Comparison of ENCODE assay signal across 8 cellular contexts in genomic region chr9:134067904-134068741, GRCh38. TPM values are rescaled to one million over a fixed set of nuclear protein-coding genes. Genes with fewer than 3 reads are reported as not detected.
DNase-seq lines count a peak whose midpoint lies in the region; ATAC-seq and TF ChIP-seq lines count a peak whose summit lies in the region.

Gene BRD3 (minus strand): TSS chr9:134068026. CDS start chr9:134053477, 14,549 bp downstream.

- POLR2A ChIA-PET in RWPE1 (lab: Yijun Ruan, JAX; ENCODE audit: low non-redundant PET): no interaction called here

- H3K36me3 ChIP-seq in DOHH2 (ENCODE audit: control insufficient read depth, low read length) (peaks cover 7% of the 10 kb centered on the region), KOPT-K1 (ENCODE audit: insufficient read depth, low read length) (no peaks in the 10 kb centered on the region), neural cell (ENCODE audit: insufficient read depth, low read length) (no peaks in the 10 kb centered on the region)

- peak within 1 kb of the TSS; percentile 94 for H3K4me3 Mint-ChIP-seq in stimulated activated naive CD8-positive, alpha-beta T cell treated with anti-CD3 and anti-CD28 coated beads, Interleukin-15, amount 100 ng/mL, for 72 hours

- H3K79me2 ChIP-seq in DOHH2 (ENCODE audit: control insufficient read depth, low read length) (peaks cover 41% of the 10 kb centered on the region), neural cell (replicated peaks; ENCODE audit: insufficient read depth, low read length) (peaks cover 40% of the 10 kb centered on the region)

- H3K4me1 ChIP-seq in DOHH2 (ENCODE audit: control insufficient read depth, low read length): peaks cover 20% of the 10 kb centered on the region

- H3K9ac ChIP-seq in neural cell (ENCODE audit: low read length): peak within 1 kb of the TSS; percentile 89

- H2AFZ ChIP-seq in neural cell (ENCODE audit: low read depth, low read length): peak within 1 kb of the TSS; percentile 56

- peak; percentile 65 for TF ChIP-seq EP300 in neural cell (conservative IDR thresholded peaks at IDR 0.05; ENCODE audit: poor library complexity, severe bottlenecking)

- H4K20me1 ChIP-seq in DOHH2 (ENCODE audit: control insufficient read depth, insufficient read depth, low read depth, low read length): peaks cover 7% of the 10 kb centered on the region
- peaks cover 22% of the 10 kb centered on the region for H4K20me1 ChIP-seq in neural cell (ENCODE audit: insufficient read depth)

- no peaks in the 10 kb centered on the region for H3K9me3 Mint-ChIP-seq in stimulated activated naive CD8-positive, alpha-beta T cell treated with anti-CD3 and anti-CD28 coated beads, Interleukin-15, amount 100 ng/mL, for 72 hours

- H3K27ac Mint-ChIP-seq in stimulated activated naive CD8-positive, alpha-beta T cell treated with anti-CD3 and anti-CD28 coated beads, Interleukin-15, amount 100 ng/mL, for 72 hours: peak within 1 kb of the TSS; percentile 86 to 90

- no peak for TF ChIP-seq RAD21 in neural cell (conservative IDR thresholded peaks at IDR 0.05)

- TF ChIP-seq CTCF in DOHH2 (IDR thresholded peaks at IDR 0.05; ENCODE audit: low read depth, low read length, poor library complexity, severe bottlenecking): no peak
- TF ChIP-seq CTCF in RWPE1 (conservative IDR thresholded peaks at IDR 0.05; ENCODE audit: low read depth): no peak; the same call in 1 of the 2 replicates
- peak; percentile 30 for TF ChIP-seq CTCF in neural cell (IDR thresholded peaks at IDR 0.05; ENCODE audit: poor library complexity, severe bottlenecking)

- peak; percentile 95 for DNase-seq in RWPE1 (ENCODE audit: low spot score)
- peak; percentile 75 for DNase-seq in activated T-helper 9 cell treated with anti-CD3 and anti-CD28 coated beads, Interleukin-2, amount 50 U/mL, for 16 hours (ENCODE audit: low read depth)
- DNase-seq in fibroblast of the conjunctiva (ENCODE audit: low read depth): peak; percentile 70
- peak; percentile 84 to 85 for DNase-seq in stimulated activated naive CD8-positive, alpha-beta T cell treated with anti-CD3 and anti-CD28 coated beads, Interleukin-15, amount 100 ng/mL, for 72 hours

- H3K4me3 ChIP-seq in DOHH2 (ENCODE audit: low read length): peak within 1 kb of the TSS; percentile 91
- H3K4me3 ChIP-seq in neural cell (ENCODE audit: low read length): peak within 1 kb of the TSS; percentile 92

- H3K9me3 ChIP-seq in DOHH2 (ENCODE audit: control insufficient read depth, insufficient read depth, low read length) (no peaks in the 10 kb centered on the region), KOPT-K1 (ENCODE audit: insufficient read depth, low read length, poor library complexity, severe bottlenecking) (no peaks in the 10 kb centered on the region), neural cell (ENCODE audit: low read length) (no peaks in the 10 kb centered on the region)

- H3K4me2 ChIP-seq in DOHH2 (ENCODE audit: low read length) (peak within 1 kb of the TSS; percentile 91), neural cell (ENCODE audit: low read length) (peak within 1 kb of the TSS; percentile 97)

- no peaks in the 10 kb centered on the region for H3F3A ChIP-seq in DOHH2 (ENCODE audit: control insufficient read depth, insufficient read depth)
- H3F3A ChIP-seq in neural cell (ENCODE audit: insufficient read depth, low read length, poor library complexity, severe bottlenecking): no peaks in the 10 kb centered on the region

- H3K27me3 ChIP-seq in DOHH2 (ENCODE audit: control insufficient read depth, low read length) (peaks cover 27% of the 10 kb centered on the region), neural cell (ENCODE audit: insufficient read depth, low read depth, low read length) (no peaks in the 10 kb centered on the region)

- H3K27ac ChIP-seq in DOHH2 (ENCODE audit: low read depth, low read length): peak within 1 kb of the TSS; percentile 59
- peak within 1 kb of the TSS; percentile 86 for H3K27ac ChIP-seq in KOPT-K1 (ENCODE audit: low read depth, low read length, poor library complexity, severe bottlenecking)
- H3K27ac ChIP-seq in RWPE1: peak within 1 kb of the TSS; percentile 96
- peak within 1 kb of the TSS; percentile 84 for H3K27ac ChIP-seq in neural cell (ENCODE audit: low read length)

- peaks cover 38% of the 10 kb centered on the region for H3K4me1 Mint-ChIP-seq in stimulated activated naive CD8-positive, alpha-beta T cell treated with anti-CD3 and anti-CD28 coated beads, Interleukin-15, amount 100 ng/mL, for 72 hours

- peaks cover 22% of the 10 kb centered on the region for H3K27me3 Mint-ChIP-seq in stimulated activated naive CD8-positive, alpha-beta T cell treated with anti-CD3 and anti-CD28 coated beads, Interleukin-15, amount 100 ng/mL, for 72 hours

- CTCF ChIA-PET in RWPE1 (lab: Yijun Ruan, JAX): interaction anchor here (0.6 kb wide), 1 partner anchor 681 kb away, joined by 3 read pairs; no protein-coding TSS in a partner anchor

- peak; percentile 66 for ATAC-seq in GM21737 (IDR thresholded peaks at IDR 0.05; ENCODE audit: unreplicated experiment)
- peak; percentile 90 for ATAC-seq in stimulated activated naive CD8-positive, alpha-beta T cell treated with anti-CD3 and anti-CD28 coated beads, Interleukin-15, amount 100 ng/mL, for 72 hours

- H3K9me2 ChIP-seq in DOHH2 (replicated peaks; ENCODE audit: control insufficient read depth, low read length): no peaks in the 10 kb centered on the region
- H3K9me2 ChIP-seq in neural cell (ENCODE audit: insufficient read depth, low read length): no peaks in the 10 kb centered on the region

TF ChIP-seq in neural cell, 6 proteins besides CTCF, POLR2A, EP300 and RAD21:
- TF ChIP-seq POLR2AphosphoS5 (IDR thresholded peaks at IDR 0.05) (peak; percentile 74), TAF1 (IDR thresholded peaks at IDR 0.05; ENCODE audit: low read depth) (no peak), SMC3 (conservative IDR thresholded peaks at IDR 0.05; ENCODE audit: poor library complexity) (peak; percentile 15), MXI1 (conservative IDR thresholded peaks at IDR 0.05; ENCODE audit: poor library complexity, severe bottlenecking) (peak; percentile 85), EZH2 (IDR thresholded peaks at IDR 0.05; ENCODE audit: borderline replicate concordance, insufficient read depth, low read length, poor library complexity, severe bottlenecking) (no peak)
- TF ChIP-seq, protein P1, sequence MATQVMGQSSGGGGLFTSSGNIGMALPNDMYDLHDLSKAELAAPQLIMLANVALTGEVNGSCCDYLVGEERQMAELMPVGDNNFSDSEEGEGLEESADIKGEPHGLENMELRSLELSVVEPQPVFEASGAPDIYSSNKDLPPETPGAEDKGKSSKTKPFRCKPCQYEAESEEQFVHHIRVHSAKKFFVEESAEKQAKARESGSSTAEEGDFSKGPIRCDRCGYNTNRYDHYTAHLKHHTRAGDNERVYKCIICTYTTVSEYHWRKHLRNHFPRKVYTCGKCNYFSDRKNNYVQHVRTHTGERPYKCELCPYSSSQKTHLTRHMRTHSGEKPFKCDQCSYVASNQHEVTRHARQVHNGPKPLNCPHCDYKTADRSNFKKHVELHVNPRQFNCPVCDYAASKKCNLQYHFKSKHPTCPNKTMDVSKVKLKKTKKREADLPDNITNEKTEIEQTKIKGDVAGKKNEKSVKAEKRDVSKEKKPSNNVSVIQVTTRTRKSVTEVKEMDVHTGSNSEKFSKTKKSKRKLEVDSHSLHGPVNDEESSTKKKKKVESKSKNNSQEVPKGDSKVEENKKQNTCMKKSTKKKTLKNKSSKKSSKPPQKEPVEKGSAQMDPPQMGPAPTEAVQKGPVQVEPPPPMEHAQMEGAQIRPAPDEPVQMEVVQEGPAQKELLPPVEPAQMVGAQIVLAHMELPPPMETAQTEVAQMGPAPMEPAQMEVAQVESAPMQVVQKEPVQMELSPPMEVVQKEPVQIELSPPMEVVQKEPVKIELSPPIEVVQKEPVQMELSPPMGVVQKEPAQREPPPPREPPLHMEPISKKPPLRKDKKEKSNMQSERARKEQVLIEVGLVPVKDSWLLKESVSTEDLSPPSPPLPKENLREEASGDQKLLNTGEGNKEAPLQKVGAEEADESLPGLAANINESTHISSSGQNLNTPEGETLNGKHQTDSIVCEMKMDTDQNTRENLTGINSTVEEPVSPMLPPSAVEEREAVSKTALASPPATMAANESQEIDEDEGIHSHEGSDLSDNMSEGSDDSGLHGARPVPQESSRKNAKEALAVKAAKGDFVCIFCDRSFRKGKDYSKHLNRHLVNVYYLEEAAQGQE (IDR thresholded peaks at IDR 0.05; ENCODE audit: borderline replicate concordance): no peak

RNA-seq across cellular contexts. Expression of gene BRD3, which starts in this region (rescaled TPM):
- 17.6 and 27.3 TPM in 2 replicates for polyA plus RNA-seq in neural cell
- 25.1 and 33.9 TPM in 2 replicates for polyA minus RNA-seq in neural cell

Comparison
In these comparisons a context has a peak if more than half of its experiments do, and no peak if none do; other contexts are left out.
1. Peak in every context shown above with its lines: DNase-seq, ATAC-seq, H3K4me3 ChIP-seq and H3K27ac ChIP-seq.